10 cellular contexts compared by ENCODE assay signal in genomic region chr17:2170023-2170422, GRCh38.
DNase-seq lines count a peak whose midpoint lies in the region; ATAC-seq, FAIRE-seq and TF ChIP-seq lines count a peak whose summit lies in the region.
"Had no signal": no experiment of that assay in that cellular context is flagged by ENCODE, and none has a peak within 500 bp of the region (broad histone marks: within the 10 kb centered on the region; RNA-seq: fewer than 3 reads in every experiment).

No MANE protein-coding gene starts in this region.

- no peak for ATAC-seq in GM18907 (IDR thresholded peaks at IDR 0.05; ENCODE audit: unreplicated experiment)
- no peak for ATAC-seq in GM21381 (IDR thresholded peaks at IDR 0.05; ENCODE audit: unreplicated experiment)

- DNase-seq in ACHN (peak; percentile 14), GM13977 (ENCODE audit: low spot score) (peak; percentile 70), keratinocyte (ENCODE audit: low read depth, low spot score) (no peak), NCI-H2171 treated with DMSO at 0.1 percent for 48 hours (lab: John Stamatoyannopoulos, UW) (no peak), cerebellar cortex (ENCODE audit: low spot score) (no peak)
- peak; percentile 41 for DNase-seq in activated CD4-positive, alpha-beta T cell treated with anti-CD3 and anti-CD28 coated beads for 48 hours
- DNase-seq: GM23248 had no signal

- FAIRE-seq in keratinocyte (lab: Jason Lieb, UNC): no peak

- H3K27me3 ChIP-seq in keratinocyte (ENCODE audit: control insufficient read depth, extremely low read depth, insufficient read depth, low read length): no peaks in the 10 kb centered on the region
- H3K27me3 ChIP-seq: SJSA1 had no signal

- in situ Hi-C loops in ACHN (cut with HindIII; ENCODE audit: low pct_ligation_motif_present, low pct_unique_long_range_greater_than_20kb, low sequenced_read_pairs): no loop called here
- in situ Hi-C loops in GM13977 (cut with MboI; ENCODE audit: low pct_unique_long_range_greater_than_20kb, low sequenced_read_pairs, unreplicated experiment): no loop called here

- H3K27ac ChIP-seq in keratinocyte (ENCODE audit: control insufficient read depth, insufficient read depth, low read length): no peak overlapping the region
- H3K27ac ChIP-seq: SJSA1 had no signal

- TF ChIP-seq CTCF in GM13977 (IDR thresholded peaks at IDR 0.05; ENCODE audit: extremely low read depth, insufficient read depth, missing control alignments) (peak; percentile 63), keratinocyte (optimal IDR thresholded peaks at IDR 0.05 in 1 of 3, IDR thresholded peaks at IDR 0.05 in 1 of 3, conservative IDR thresholded peaks at IDR 0.05 in 1 of 3; ENCODE audit: extremely low read depth in 1 of 3, insufficient read depth in 2 of 3, low read length in 3 of 3) (peak; percentile 27 to 59 (median 31))

- peaks cover 22% of the 10 kb centered on the region for H3K4me1 ChIP-seq in keratinocyte (ENCODE audit: control insufficient read depth, extremely low read depth, insufficient read depth, low read length)

- no peak overlapping the region for H2AFZ ChIP-seq in keratinocyte (ENCODE audit: control insufficient read depth, low read length)
- H2AFZ ChIP-seq: GM23248 had no signal

- no peak overlapping the region for H3K9ac ChIP-seq in keratinocyte (ENCODE audit: control insufficient read depth, extremely low read depth, insufficient read depth, low read length)
- H3K9ac ChIP-seq: GM23248 had no signal

- H4K20me1 ChIP-seq in keratinocyte (ENCODE audit: control insufficient read depth, extremely low read depth, insufficient read depth, low read length): no peaks in the 10 kb centered on the region

- H3K36me3 ChIP-seq in keratinocyte (ENCODE audit: control insufficient read depth in 2 of 2, extremely low read depth in 1 of 2, insufficient read depth in 2 of 2, low read length in 2 of 2): peaks cover 15 to 21% of the 10 kb centered on the region in 2 experiments

- dilution Hi-C loops in keratinocyte (cut with MboI; ENCODE audit: extremely low pct_ligation_motif_present, low sequenced_read_pairs): no loop called here

- no peaks in the 10 kb centered on the region for H3K79me2 ChIP-seq in keratinocyte (ENCODE audit: control insufficient read depth, insufficient read depth, low read length)

- H3K4me2 ChIP-seq in keratinocyte (ENCODE audit: control insufficient read depth, extremely low read depth, insufficient read depth, low read depth, low read length): no peak overlapping the region

- H3K4me3 ChIP-seq in keratinocyte (ENCODE audit: control insufficient read depth in 2 of 3, extremely low read depth in 1 of 3, insufficient read depth in 2 of 3, low read depth in 1 of 3, low read length in 3 of 3): no peak overlapping the region
- H3K4me3 ChIP-seq: GM23248, SJSA1 had no signal

- H3K9me1 ChIP-seq in keratinocyte (ENCODE audit: control insufficient read depth, extremely low read depth, insufficient read depth, low read length): peaks cover 3% of the 10 kb centered on the region

- no peaks in the 10 kb centered on the region for H3K9me3 ChIP-seq in keratinocyte (ENCODE audit: control insufficient read depth, low read depth, low read length)
- H3K9me3 ChIP-seq: SJSA1 had no signal

Comparison
In these comparisons a context has a peak if more than half of its experiments do, and no peak if none do; other contexts are left out.
1. DNase-seq: peak in ACHN (single experiment), GM13977 (single experiment) and activated CD4-positive, alpha-beta T cell treated with anti-CD3 and anti-CD28 coated beads for 48 hours (single experiment); none in keratinocyte (single experiment), NCI-H2171 treated with DMSO at 0.1 percent for 48 hours (single experiment) and cerebellar cortex (single experiment).